Comparison of ENCODE assay signal across 4 cellular contexts in genomic region chr4:17778431-17778830, GRCh38. TPM values are rescaled to one million over a fixed set of nuclear protein-coding genes. Genes with fewer than 3 reads are reported as not detected.
"Had no signal": no experiment of that assay in that cellular context is flagged by ENCODE, and none has a peak within 500 bp of the region (broad histone marks: within the 10 kb centered on the region; RNA-seq: fewer than 3 reads in every experiment).

No MANE protein-coding gene starts in this region.

- DNase-seq: GDM1, GF-D8 had no signal

- H3K4me3 ChIP-seq: GM12878 had no signal

RNA-seq across cellular contexts. Expression of gene FAM184B, which starts 3.0 kb away (rescaled TPM):
- total RNA-seq: G401 had no signal
